ENCODE assay signal across 1 cellular context in the genomic region with DNA sequence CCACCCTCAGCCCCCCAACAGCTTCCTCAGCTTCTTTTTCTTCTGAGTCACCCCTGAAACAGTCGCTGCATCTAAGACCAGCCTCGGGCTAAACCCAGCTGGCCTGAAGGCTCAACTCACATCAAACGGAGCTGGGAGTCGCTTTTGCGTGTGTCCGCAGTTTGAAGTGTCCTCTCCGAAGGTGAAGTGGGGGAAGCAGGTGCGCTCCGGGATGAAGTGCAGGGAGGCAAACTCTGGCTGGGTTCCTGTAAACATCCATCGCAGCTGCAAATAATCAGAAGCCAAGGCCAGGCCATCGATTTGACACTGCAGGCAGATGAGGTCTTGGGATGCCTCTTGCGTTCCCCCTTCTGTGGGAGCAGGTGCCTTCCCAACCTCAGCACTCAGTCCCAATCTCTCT.
TF ChIP-seq lines count a peak whose summit lies in the region.

No MANE protein-coding gene starts in this region.

TF ChIP-seq in GM12878, 131 proteins besides CTCF, POLR2A, EP300 and RAD21:
- TF ChIP-seq MTA3 (IDR thresholded peaks at IDR 0.05; ENCODE audit: borderline replicate concordance, low read length) (0 out of 2 replicates have a peak, but pooled peaks have one; percentile 9), POLR2AphosphoS5 (IDR thresholded peaks at IDR 0.05; ENCODE audit: low read length) (0 out of 2 replicates have a peak, but pooled peaks have one; percentile 9), FOXM1 (IDR thresholded peaks at IDR 0.05; ENCODE audit: low read depth, low read length) (0 out of 2 replicates have a peak, but pooled peaks have one; percentile 3)
TF ChIP-seq in GM12878: peak in this region for 3; not testable (repeated sequence) for 128.
